21 cellular contexts compared by ENCODE assay signal in the genomic region with DNA sequence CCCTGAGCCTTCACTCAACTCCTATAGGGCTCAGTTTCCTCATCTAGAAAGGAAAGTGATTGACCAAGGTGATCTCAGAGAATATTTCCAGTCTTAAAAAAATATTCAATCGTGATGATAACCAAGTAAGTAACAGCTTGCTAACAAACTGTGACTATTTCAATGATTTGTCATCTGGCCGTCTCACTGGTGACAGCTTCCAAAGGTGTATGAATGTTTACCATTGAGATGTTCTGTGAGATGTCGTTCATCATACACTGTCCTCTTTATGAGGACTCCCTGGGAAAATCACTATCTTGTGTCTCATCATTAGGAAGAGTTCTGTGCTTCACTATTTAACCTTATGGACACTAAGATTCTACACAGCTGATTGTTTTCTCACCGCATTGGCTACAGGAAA.
"Had no signal": no experiment of that assay in that cellular context is flagged by ENCODE, and none has a peak within 500 bp of the region (broad histone marks: within the 10 kb centered on the region; RNA-seq: fewer than 3 reads in every experiment).

No MANE protein-coding gene starts in this region.

- H3K36me3 ChIP-seq: right lobe of liver, spleen, tibial nerve had no signal

- H3K36me3 Mint-ChIP-seq: naive B cell; stimulated activated naive B cell treated with anti-CD40 and anti-IgM and Interleukin-4, amounts not matched to agents 10 μg/mL and 1 μg/mL and 100 μg/mL, for 72 hours had no signal

- H3K27ac ChIP-seq: foreskin keratinocyte, psoas muscle, right lobe of liver, spleen, testis, tibial nerve had no signal

- H3K27ac Mint-ChIP-seq: effector memory CD8-positive, alpha-beta T cell; stimulated activated naive B cell treated with anti-CD40 and anti-IgM and Interleukin-4, amounts not matched to agents 10 μg/mL and 1 μg/mL and 100 μg/mL, for 72 hours; stimulated activated naive CD8-positive, alpha-beta T cell treated with anti-CD3 and anti-CD28 coated beads, Interleukin-15, amount 100 ng/mL, for 72 hours had no signal

- H3K4me1 ChIP-seq: psoas muscle, spleen had no signal

- ATAC-seq: effector memory CD8-positive, alpha-beta T cell; foreskin keratinocyte; left colon; left ventricle myocardium superior; psoas muscle; right lobe of liver; stimulated activated naive B cell treated with anti-CD40 and anti-IgM and Interleukin-4, amounts not matched to agents 10 μg/mL and 1 μg/mL and 100 μg/mL, for 72 hours; stimulated activated naive CD8-positive, alpha-beta T cell treated with anti-CD3 and anti-CD28 coated beads, Interleukin-15, amount 100 ng/mL, for 72 hours had no signal

- H3K4me3 ChIP-seq: lung, psoas muscle, right lobe of liver, spleen, testis, tibial nerve had no signal

- H3K4me3 Mint-ChIP-seq: effector memory CD8-positive, alpha-beta T cell; naive B cell; nephron; stimulated activated naive B cell treated with anti-CD40 and anti-IgM and Interleukin-4, amounts not matched to agents 10 μg/mL and 1 μg/mL and 100 μg/mL, for 72 hours; stimulated activated naive CD8-positive, alpha-beta T cell treated with anti-CD3 and anti-CD28 coated beads, Interleukin-15, amount 100 ng/mL, for 72 hours had no signal

- H3K9me3 Mint-ChIP-seq: naive B cell had no signal

- H3K27me3 Mint-ChIP-seq: stimulated activated naive CD8-positive, alpha-beta T cell treated with anti-CD3 and anti-CD28 coated beads, Interleukin-15, amount 100 ng/mL, for 72 hours had no signal

- DNase-seq: effector memory CD8-positive, alpha-beta T cell; foreskin keratinocyte; kidney; left colon; left ventricle myocardium superior; mesendoderm; naive B cell; psoas muscle; retina; right lobe of liver; spleen; stimulated activated CD4-positive, alpha-beta T cell treated with anti-CD3 and anti-CD28 coated beads, Interleukin-15, amount 100 ng/mL, for 24 hours; stimulated activated CD4-positive, alpha-beta T cell treated with anti-CD3 and anti-CD28 coated beads, Interleukin-1b, Interleukin-23, amount 100 ng/mL, for 48 hours; stimulated activated CD4-positive, alpha-beta T cell treated with anti-CD3 and anti-CD28 coated beads, Interleukin-4, amount 100 ng/mL, for 24 hours; stimulated activated naive B cell treated with anti-CD40 and anti-IgM and Interleukin-4, amounts not matched to agents 10 μg/mL and 1 μg/mL and 100 μg/mL, for 72 hours; stimulated activated naive CD8-positive, alpha-beta T cell treated with anti-CD3 and anti-CD28 coated beads, Interleukin-15, amount 100 ng/mL, for 72 hours; testis had no signal

- H3K9me3 ChIP-seq: psoas muscle, right lobe of liver, testis had no signal

- FAIRE-seq: kidney, urothelium cell line had no signal

- H3K27me3 ChIP-seq: foreskin keratinocyte, right lobe of liver, testis, tibial nerve had no signal

- H3K4me1 Mint-ChIP-seq: naive B cell; stimulated activated naive B cell treated with anti-CD40 and anti-IgM and Interleukin-4, amounts not matched to agents 10 μg/mL and 1 μg/mL and 100 μg/mL, for 72 hours had no signal
